Comparison of ENCODE assay signal across 8 cellular contexts in the genomic region with DNA sequence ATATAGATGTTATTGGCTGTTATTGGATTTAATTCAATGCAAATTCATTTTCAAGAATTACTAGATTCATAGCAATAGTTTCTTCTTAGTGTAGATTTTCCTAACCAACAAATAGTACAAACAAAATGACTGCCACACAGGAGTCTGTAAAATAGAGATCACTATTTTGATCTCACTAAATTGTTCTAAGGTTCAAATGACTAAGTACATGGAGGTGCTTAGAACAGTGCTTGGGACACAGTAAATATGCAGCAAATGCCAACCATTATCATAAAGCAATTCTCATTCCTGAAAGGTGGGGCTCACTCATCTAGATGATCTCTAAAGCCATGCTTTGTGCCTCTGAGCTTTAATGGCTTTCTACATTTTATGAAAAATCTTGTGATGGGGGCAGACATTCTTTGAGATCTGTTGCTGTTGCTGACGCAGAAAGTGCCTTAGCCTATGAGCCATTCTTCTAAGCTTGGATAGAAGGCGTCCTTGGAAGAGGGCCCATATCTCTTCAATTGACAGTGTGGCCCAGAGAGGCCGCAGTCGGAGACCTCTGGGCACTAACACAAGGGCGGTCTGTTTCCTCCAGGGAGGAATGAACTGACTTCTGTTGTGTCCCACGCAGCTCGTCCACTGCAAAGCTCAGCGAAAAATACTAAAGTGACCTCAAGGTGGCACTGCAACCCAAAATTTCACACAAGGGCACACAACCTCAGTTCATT. TPM values are rescaled to one million over a fixed set of nuclear protein-coding genes. Genes with fewer than 3 reads are reported as not detected.
DNase-seq lines count a peak whose midpoint lies in the region; ATAC-seq and TF ChIP-seq lines count a peak whose summit lies in the region.

No MANE protein-coding gene starts in this region.

- TF ChIP-seq CTCF in OCI-LY7 (conservative IDR thresholded peaks at IDR 0.05; ENCODE audit: low read length) = peak; percentile 95

- POLR2A ChIA-PET in OCI-LY7 (lab: Charles Lee) = interaction anchor here (0.6 to 11.2 kb wide), 9 partner anchors 11 to 920 kb away, joined by 3 to 348 read pairs (median 7); partner anchors contain the start of genes TLR1, TLR10 and TLR6
- POLR2A ChIA-PET in naive thymus-derived CD8-positive, alpha-beta T cell (lab: Charles Lee) = no interaction called here

- peaks cover 8% of the 10 kb centered on the region; the same call in 1 of the 2 replicates for H3K79me2 ChIP-seq in OCI-LY7 (ENCODE audit: insufficient read depth, low read depth, low read length)

- peak overlapping the region; percentile 18 for H3K4me3 ChIP-seq in OCI-LY7 (ENCODE audit: low read depth, low read length, poor library complexity, severe bottlenecking)

- H3K36me3 Mint-ChIP-seq in naive thymus-derived CD8-positive, alpha-beta T cell = no peaks in the 10 kb centered on the region

- H3K4me1 Mint-ChIP-seq in naive thymus-derived CD8-positive, alpha-beta T cell = peaks cover 10 to 41% (median 18%) of the 10 kb centered on the region in 4 donors

- H3K9me3 Mint-ChIP-seq in naive thymus-derived CD8-positive, alpha-beta T cell = no peaks in the 10 kb centered on the region

- no TSS peak for BruUV-seq in OCI-LY7 (replicated peaks; lab: Mats Ljungman, UMichigan)

- H3K27ac ChIP-seq in OCI-LY7 (ENCODE audit: low read depth, low read length, poor library complexity, severe bottlenecking) = peak overlapping the region; percentile 99

- peak overlapping the region; percentile 80 for H3K4me2 ChIP-seq in OCI-LY7 (ENCODE audit: low read length)

- intact Hi-C loops in OCI-LY7 (cut with micrococcal nuclease; ENCODE audit: unreplicated experiment) = loop anchor here (1.0 kb wide), 2 partner anchors 97 to 135 kb away; partner anchors contain the start of gene TLR6

- DNase-seq in activated gamma-delta T cell treated with Interleukin-2 at 50 U/mL for 16 hours (peak; percentile 55), activated gamma-delta T cell (lab: John Stamatoyannopoulos, UW) (no peak), OCI-LY7 (ENCODE audit: low spot score) (peak; percentile 83), fibroblast of gingiva (ENCODE audit: low read depth) (peak; percentile 60)
- peak; percentile 60 to 66 for DNase-seq in activated T-cell treated with anti-CD3 and anti-CD28 coated beads, Interleukin-2, amount 50 U/mL, for 48 hours
- DNase-seq in naive thymus-derived CD8-positive, alpha-beta T cell = peak; percentile 5 to 81 (median 62)
- peak; percentile 70 for DNase-seq in stimulated activated naive CD8-positive, alpha-beta T cell treated with anti-CD3 and anti-CD28 coated beads, Interleukin-15, Interleukin-2, amounts not matched to agents 100 U/mL and 50 U/mL, for 24 hours

- no peaks in the 10 kb centered on the region for H4K20me1 ChIP-seq in OCI-LY7 (ENCODE audit: insufficient read depth, low read length)

- peak; percentile 75 to 79 for ATAC-seq in naive thymus-derived CD8-positive, alpha-beta T cell
- ATAC-seq in stimulated activated naive CD8-positive, alpha-beta T cell treated with anti-CD3 and anti-CD28 coated beads, Interleukin-15, Interleukin-2, amounts not matched to agents 100 U/mL and 50 U/mL, for 24 hours = peak; percentile 68
- no peak for ATAC-seq in HG03196 (IDR thresholded peaks at IDR 0.05; ENCODE audit: unreplicated experiment)

- peaks cover 0 to 9% (median 0%) of the 10 kb centered on the region in 5 donors for H3K27me3 Mint-ChIP-seq in naive thymus-derived CD8-positive, alpha-beta T cell

- CTCF ChIA-PET in OCI-LY7 (lab: Charles Lee; ENCODE audit: unreplicated experiment) = interaction anchor here (0.9 to 9.8 kb wide), 10 partner anchors 23 to 376 kb away, joined by 3 to 145 read pairs (median 6); partner anchors contain the start of genes TLR1 and TLR10

- H3K36me3 ChIP-seq in OCI-LY7 (ENCODE audit: insufficient read depth, low read length) = peaks cover 7% of the 10 kb centered on the region; the same call in 1 of the 2 replicates

- peaks cover 13% of the 10 kb centered on the region for H3K9me3 ChIP-seq in OCI-LY7 (ENCODE audit: low read length)

- peak overlapping the region in 1 of 10 donors; percentile 65 for H3K27ac Mint-ChIP-seq in naive thymus-derived CD8-positive, alpha-beta T cell

- no peaks in the 10 kb centered on the region for H3K9me2 ChIP-seq in OCI-LY7 (ENCODE audit: insufficient read depth, low read length)

- peaks cover 63% of the 10 kb centered on the region for H3K4me1 ChIP-seq in OCI-LY7 (ENCODE audit: insufficient read depth, low read length, poor library complexity, severe bottlenecking)

- peak overlapping the region in 1 of 10 donors; percentile 20 for H3K4me3 Mint-ChIP-seq in naive thymus-derived CD8-positive, alpha-beta T cell

- peak overlapping the region; percentile 89 for H2AFZ ChIP-seq in OCI-LY7 (ENCODE audit: low read length)

RNA-seq across cellular contexts. Expression of gene TLR10, which starts 23.6 kb away (rescaled TPM):
- 34.5 and 39.8 TPM in 2 replicates for total RNA-seq in OCI-LY7 (2014; rRNA removed; shearing (Covaris generic))
- total RNA-seq in OCI-LY7 (2022) = 19.5 and 27.4 TPM in 2 replicates
- 1 to 10 TPM; 2.0 to 2.7 TPM for total RNA-seq in naive thymus-derived CD8-positive, alpha-beta T cell
- under 1 TPM in 2 of 3 donors, not detected in 1; 0.30 to 0.44 TPM for polyA plus RNA-seq in naive thymus-derived CD8-positive, alpha-beta T cell

RNA-seq across cellular contexts. Expression of gene TLR1, which starts 45.4 kb away (rescaled TPM):
- 3.3 and 3.8 TPM in 2 replicates for total RNA-seq in OCI-LY7 (2014; rRNA removed; shearing (Covaris generic))
- total RNA-seq in OCI-LY7 (2022) = 6.0 and 7.4 TPM in 2 replicates
- total RNA-seq in naive thymus-derived CD8-positive, alpha-beta T cell = 10 to 100 TPM; 11.1 to 13.3 TPM
- polyA plus RNA-seq in naive thymus-derived CD8-positive, alpha-beta T cell = 1 to 10 TPM; 7.1 to 7.9 (median 7.4) TPM

Comparison
In these comparisons a context has a peak if more than half of its experiments do, and no peak if none do; other contexts are left out.
1. RNA of gene TLR10, which starts 23.6 kb away (total RNA-seq): 19.5 to 39.8 TPM in OCI-LY7; 2.0 to 2.7 TPM in naive thymus-derived CD8-positive, alpha-beta T cell; every median in the first group is over 4 times any median in the second.